Comparison of ENCODE assay signal across 21 cellular contexts in the genomic region with DNA sequence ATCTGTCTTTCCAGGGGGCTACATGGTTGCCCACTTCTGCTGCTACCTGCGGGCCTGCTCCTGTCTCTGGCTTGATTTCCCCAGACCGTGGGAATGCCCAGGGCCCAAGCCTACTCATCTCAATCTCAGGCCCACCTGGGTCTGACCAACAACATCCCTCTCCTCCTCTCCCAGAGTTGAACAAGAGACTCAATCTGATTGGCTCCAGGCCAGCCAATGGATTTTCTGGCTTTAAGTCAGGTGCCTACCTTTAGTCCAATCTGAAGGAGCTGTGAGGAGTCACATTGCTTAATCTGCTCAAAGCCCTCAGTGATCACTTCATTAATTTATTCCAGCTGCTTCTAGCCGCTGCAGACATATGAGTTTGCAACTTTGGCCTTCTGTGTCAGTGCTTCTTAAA.
"Had no signal": no experiment of that assay in that cellular context is flagged by ENCODE, and none has a peak within 500 bp of the region (broad histone marks: within the 10 kb centered on the region; RNA-seq: fewer than 3 reads in every experiment).

No MANE protein-coding gene starts in this region.

- DNase-seq: activated CD4-positive, alpha-beta T cell treated with anti-CD3 and anti-CD28 coated beads, Interleukin-2, amount 50 U/mL, for 4 hours; activated naive CD4-positive, alpha-beta T cell treated with Interleukin-2 at 50 U/mL for 16 hours; activated naive CD8-positive, alpha-beta T cell treated with anti-CD3 and anti-CD28 coated beads, Interleukin-2, amount 10 ng/mL, durations not matched to agents 7 days and 5 days; body of pancreas; central memory CD4-positive, alpha-beta T cell; colonic mucosa; heart right ventricle; immature natural killer cell; left ventricle myocardium superior; mucosa of descending colon; naive B cell; stimulated activated naive CD8-positive, alpha-beta T cell treated with anti-CD3 and anti-CD28 coated beads, Interleukin-15, Interleukin-2, amounts not matched to agents 100 U/mL and 50 U/mL, for 24 hours; substantia nigra; transverse colon; WERI-Rb-1 had no signal

- H3K4me1 Mint-ChIP-seq: activated naive CD8-positive, alpha-beta T cell treated with anti-CD3 and anti-CD28 coated beads, Interleukin-2, amount 10 ng/mL, durations not matched to agents 7 days and 5 days; immature natural killer cell had no signal

- H3K9me3 Mint-ChIP-seq: activated naive CD8-positive, alpha-beta T cell treated with anti-CD3 and anti-CD28 coated beads, Interleukin-2, amount 10 ng/mL, durations not matched to agents 7 days and 5 days; activated T-helper 2 cell treated with anti-CD3 and anti-CD28 coated beads, Interferon-gamma antibody, Interleukin-2, Interleukin-4, amounts not matched to agents 10 μg/mL and 5 μg/mL and 100 μg/mL, durations not matched to agents 14 hours and 24 hours and 36 hours; naive B cell; neural crest cell; T-helper 1 cell treated with Interleukin-12 subunit alpha and Interleukin-12 subunit beta and Interleukin-4 antibody, amounts not matched to agents 30 μg/mL and 1 μg/mL, for 36 hours had no signal

- H3K4me3 Mint-ChIP-seq: activated naive CD8-positive, alpha-beta T cell treated with anti-CD3 and anti-CD28 coated beads, Interleukin-2, amount 10 ng/mL, durations not matched to agents 7 days and 5 days; immature natural killer cell; naive B cell; neural crest cell; T-helper 1 cell treated with Interleukin-12 subunit alpha and Interleukin-12 subunit beta and Interleukin-4 antibody, amounts not matched to agents 30 μg/mL and 1 μg/mL, for 36 hours had no signal

- ATAC-seq: body of pancreas; heart right ventricle; left ventricle myocardium superior; mucosa of descending colon; stimulated activated naive CD8-positive, alpha-beta T cell treated with anti-CD3 and anti-CD28 coated beads, Interleukin-15, Interleukin-2, amounts not matched to agents 100 U/mL and 50 U/mL, for 24 hours had no signal

- H3K27ac Mint-ChIP-seq: activated naive CD8-positive, alpha-beta T cell treated with anti-CD3 and anti-CD28 coated beads, Interleukin-2, amount 10 ng/mL, durations not matched to agents 7 days and 5 days; activated T-helper 2 cell treated with anti-CD3 and anti-CD28 coated beads, Interferon-gamma antibody, Interleukin-2, Interleukin-4, amounts not matched to agents 10 μg/mL and 5 μg/mL and 100 μg/mL, durations not matched to agents 14 hours and 24 hours and 36 hours; immature natural killer cell; naive B cell; T-helper 1 cell treated with Interleukin-12 subunit alpha and Interleukin-12 subunit beta and Interleukin-4 antibody, amounts not matched to agents 30 μg/mL and 1 μg/mL, for 36 hours had no signal

- H3K4me3 ChIP-seq: body of pancreas, colonic mucosa, heart right ventricle, mucosa of descending colon, prostate gland, right atrium auricular region, transverse colon, vagina had no signal

- H3K36me3 Mint-ChIP-seq: activated naive CD8-positive, alpha-beta T cell treated with anti-CD3 and anti-CD28 coated beads, Interleukin-2, amount 10 ng/mL, durations not matched to agents 7 days and 5 days; immature natural killer cell; naive B cell had no signal
